11 cellular contexts compared by ENCODE assay signal in genomic region chr6:143245656-143246055, GRCh38.
"Had no signal": no experiment of that assay in that cellular context is flagged by ENCODE, and none has a peak within 500 bp of the region (broad histone marks: within the 10 kb centered on the region; RNA-seq: fewer than 3 reads in every experiment).

No MANE protein-coding gene starts in this region.

- H3K36me3 ChIP-seq: HAP-1 had no signal

- H3K4me3 Mint-ChIP-seq: GM23338, H9, HFFc6 had no signal

- H3K27ac ChIP-seq: GM23248 had no signal

- H3K9me3 ChIP-seq: HAP-1 had no signal

- H3K9ac ChIP-seq: GM23248 had no signal

- DNase-seq: GM23248, GOT3, H7, H9, HCEC 1CT, HFFc6 had no signal

- H3K4me1 ChIP-seq: HAP-1 had no signal

- H2AFZ ChIP-seq: GM23248, GM23338 had no signal

- H3K4me2 ChIP-seq: GM23338 had no signal

- FAIRE-seq: H1, H54 had no signal

- H3K9me3 Mint-ChIP-seq: HFFc6 had no signal

- H3K4me3 ChIP-seq: GM23248, GM23338, HAP-1 had no signal

- H3K27ac Mint-ChIP-seq: GM23338, H9, HFFc6 had no signal

- ATAC-seq: GM23338, HCT116 had no signal
